Comparison of ENCODE assay signal across 8 cellular contexts in the genomic region with DNA sequence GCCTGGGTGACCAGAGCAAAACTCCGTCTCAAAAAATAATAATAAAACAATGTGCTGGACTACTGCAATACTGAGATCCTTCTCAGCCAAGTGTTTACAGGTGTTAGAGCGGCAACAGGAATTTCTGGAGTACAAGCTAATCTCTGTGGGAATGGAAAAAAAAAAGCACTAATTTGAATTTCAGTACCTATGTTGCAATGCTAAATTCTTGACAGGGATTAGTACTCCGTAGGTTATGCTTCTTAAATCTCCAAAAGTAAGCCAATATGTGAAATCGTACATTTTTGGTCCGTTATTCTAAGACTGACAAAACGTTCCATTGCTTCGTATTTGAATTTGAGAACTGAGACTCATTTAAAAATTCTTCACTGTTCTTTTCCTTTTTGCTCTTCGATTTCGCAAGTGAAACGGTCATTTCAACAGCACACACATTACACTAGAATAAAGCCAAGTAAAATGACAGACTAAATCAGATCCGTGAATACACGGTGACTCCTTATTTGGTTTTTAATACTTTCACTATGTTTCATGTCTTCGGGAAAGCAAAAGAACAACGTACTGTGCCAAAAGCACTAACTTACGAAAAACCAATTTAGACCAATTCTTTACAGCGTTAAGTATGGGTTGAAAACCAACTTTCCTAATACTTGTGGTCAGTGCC. TPM values are rescaled to one million over a fixed set of nuclear protein-coding genes. Genes with fewer than 3 reads are reported as not detected.
DNase-seq lines count a peak whose midpoint lies in the region; ATAC-seq and TF ChIP-seq lines count a peak whose summit lies in the region.

No MANE protein-coding gene starts in this region.

- H3K36me3 Mint-ChIP-seq in activated T-helper 2 cell treated with anti-CD3 and anti-CD28 coated beads, Interferon-gamma antibody, Interleukin-2, Interleukin-4, amounts not matched to agents 10 μg/mL and 5 μg/mL and 100 μg/mL, durations not matched to agents 14 hours and 24 hours and 36 hours (ENCODE audit: low read depth), result peaks cover 19% of the 10 kb centered on the region

- intact Hi-C loops in activated T-helper 2 cell treated with anti-CD3 and anti-CD28 coated beads, Interferon-gamma antibody, Interleukin-2, Interleukin-4, amounts not matched to agents 10 μg/mL and 5 μg/mL and 100 μg/mL, durations not matched to agents 14 hours and 24 hours and 36 hours (cut with micrococcal nuclease), result loop anchor here (5.0 kb wide), 1 partner anchor 133 kb away; a partner anchor contains a TSS

- peak; percentile 79 for DNase-seq in AG10803 (ENCODE audit: low read depth)
- DNase-seq in HFF-Myc (ENCODE audit: extremely low read depth, low read depth), result no peak
- no peak for DNase-seq in activated T-helper 2 cell treated with anti-CD3 and anti-CD28 coated beads, Interferon-gamma antibody, Interleukin-2, Interleukin-4, amounts not matched to agents 10 μg/mL and 5 μg/mL and 100 μg/mL, durations not matched to agents 14 hours and 24 hours and 36 hours (ENCODE audit: low spot score)
- no peak for DNase-seq in NCI-H2107 treated with DMSO at 0.1 percent for 48 hours (lab: John Stamatoyannopoulos, UW; ENCODE audit: unreplicated experiment)
- no peak for DNase-seq in occipital lobe (lab: John Stamatoyannopoulos, UW)

- H3K4me1 Mint-ChIP-seq in activated T-helper 2 cell treated with anti-CD3 and anti-CD28 coated beads, Interferon-gamma antibody, Interleukin-2, Interleukin-4, amounts not matched to agents 10 μg/mL and 5 μg/mL and 100 μg/mL, durations not matched to agents 14 hours and 24 hours and 36 hours (ENCODE audit: low read depth), result peaks cover 27% of the 10 kb centered on the region

- H3K4me1 ChIP-seq in subcutaneous abdominal adipose tissue (ENCODE audit: control insufficient read depth in 5 of 5, insufficient read depth in 5 of 5, low read length in 5 of 5), result peaks cover 5 to 68% (median 56%) of the 10 kb centered on the region in 5 donors

- peak overlapping the region; percentile 65 to 99 (median 88) for H3K9ac ChIP-seq in subcutaneous abdominal adipose tissue (ENCODE audit: low read length in 5 of 5)

- peaks cover 0 to 3% (median 0%) of the 10 kb centered on the region in 5 donors for H3K36me3 ChIP-seq in subcutaneous abdominal adipose tissue (ENCODE audit: control insufficient read depth in 5 of 5, insufficient read depth in 5 of 5, low read length in 5 of 5)

- H3K4me3 ChIP-seq in AG10803 (ENCODE audit: low read length) (peak overlapping the region; percentile 81), HFF-Myc (replicated peaks; ENCODE audit: low read depth, low read length) (peak overlapping the region; percentile 48), iPS-18c (ENCODE audit: insufficient read depth, low read depth, low read length) (peak overlapping the region; percentile 53), subcutaneous abdominal adipose tissue (ENCODE audit: low read depth in 1 of 5, low read length in 5 of 5) (peak overlapping the region; percentile 64 to 81 (median 78))

- no peak for TF ChIP-seq CTCF in AG10803 (conservative IDR thresholded peaks at IDR 0.05; ENCODE audit: low read length)
- TF ChIP-seq CTCF in HFF-Myc (IDR thresholded peaks at IDR 0.05; ENCODE audit: low read depth, low read length, missing control alignments), result no peak

- H3K4me3 Mint-ChIP-seq in activated T-helper 2 cell treated with anti-CD3 and anti-CD28 coated beads, Interferon-gamma antibody, Interleukin-2, Interleukin-4, amounts not matched to agents 10 μg/mL and 5 μg/mL and 100 μg/mL, durations not matched to agents 14 hours and 24 hours and 36 hours (ENCODE audit: low read depth), result peak overlapping the region; percentile 86

- ATAC-seq in HG02623 (IDR thresholded peaks at IDR 0.05; ENCODE audit: unreplicated experiment), result no peak

- no peaks in the 10 kb centered on the region for H3K27me3 Mint-ChIP-seq in activated T-helper 2 cell treated with anti-CD3 and anti-CD28 coated beads, Interferon-gamma antibody, Interleukin-2, Interleukin-4, amounts not matched to agents 10 μg/mL and 5 μg/mL and 100 μg/mL, durations not matched to agents 14 hours and 24 hours and 36 hours (ENCODE audit: low read depth)

- H3K9me3 ChIP-seq in iPS-18c (ENCODE audit: control insufficient read depth, insufficient read depth, low read length) (peaks cover 5% of the 10 kb centered on the region), subcutaneous abdominal adipose tissue (ENCODE audit: control insufficient read depth in 5 of 5, low read length in 5 of 5) (no peaks in the 10 kb centered on the region)

- H3K27ac Mint-ChIP-seq in activated T-helper 2 cell treated with anti-CD3 and anti-CD28 coated beads, Interferon-gamma antibody, Interleukin-2, Interleukin-4, amounts not matched to agents 10 μg/mL and 5 μg/mL and 100 μg/mL, durations not matched to agents 14 hours and 24 hours and 36 hours, result peak overlapping the region; percentile 77

- H3K27me3 ChIP-seq in subcutaneous abdominal adipose tissue (ENCODE audit: control insufficient read depth in 5 of 5, insufficient read depth in 4 of 5, low read length in 5 of 5), result no peaks in the 10 kb centered on the region

- H3K9me3 Mint-ChIP-seq in activated T-helper 2 cell treated with anti-CD3 and anti-CD28 coated beads, Interferon-gamma antibody, Interleukin-2, Interleukin-4, amounts not matched to agents 10 μg/mL and 5 μg/mL and 100 μg/mL, durations not matched to agents 14 hours and 24 hours and 36 hours, result no peaks in the 10 kb centered on the region

- peak overlapping the region; percentile 98 for H3K27ac ChIP-seq in subcutaneous abdominal adipose tissue (ENCODE audit: low read depth, low read length)

RNA-seq across cellular contexts. Expression of a gene that starts 1.0 kb away (rescaled TPM):
- total RNA-seq in activated T-helper 2 cell treated with anti-CD3 and anti-CD28 coated beads, Interferon-gamma antibody, Interleukin-2, Interleukin-4, amounts not matched to agents 10 μg/mL and 5 μg/mL and 100 μg/mL, durations not matched to agents 14 hours and 24 hours and 36 hours, result 38.6 and 38.8 TPM in 2 replicates
- 26.0 TPM for total RNA-seq in occipital lobe

RNA-seq across cellular contexts. Expression of a gene that starts 11.1 kb away (rescaled TPM):
- total RNA-seq in activated T-helper 2 cell treated with anti-CD3 and anti-CD28 coated beads, Interferon-gamma antibody, Interleukin-2, Interleukin-4, amounts not matched to agents 10 μg/mL and 5 μg/mL and 100 μg/mL, durations not matched to agents 14 hours and 24 hours and 36 hours, result 61.1 and 64.1 TPM in 2 replicates
- 207 TPM for total RNA-seq in occipital lobe

RNA-seq across cellular contexts. Expression of a gene that starts 56.0 kb away (rescaled TPM):
- total RNA-seq in activated T-helper 2 cell treated with anti-CD3 and anti-CD28 coated beads, Interferon-gamma antibody, Interleukin-2, Interleukin-4, amounts not matched to agents 10 μg/mL and 5 μg/mL and 100 μg/mL, durations not matched to agents 14 hours and 24 hours and 36 hours, result 15.2 and 17.3 TPM in 2 replicates
- 4.7 TPM for total RNA-seq in occipital lobe
